ENCODE assay signal across 8 cellular contexts in genomic region chr18:43596106-43596712, GRCh38.
DNase-seq lines count a peak whose midpoint lies in the region; ATAC-seq and TF ChIP-seq lines count a peak whose summit lies in the region.

No MANE protein-coding gene starts in this region.

- ATAC-seq in GM18867 (IDR thresholded peaks at IDR 0.05; ENCODE audit: unreplicated experiment), result peak; percentile 90
- peak; percentile 63 for ATAC-seq in HG03108 (IDR thresholded peaks at IDR 0.05; ENCODE audit: unreplicated experiment)

- intact Hi-C loops in head of caudate nucleus (cut with DNase I), result no loop called here

- no peaks in the 10 kb centered on the region for H3K27me3 ChIP-seq in AG04450 (ENCODE audit: control insufficient read depth, insufficient read depth, low read length)

- no peak overlapping the region for H3K27ac ChIP-seq in AG04450 (ENCODE audit: low read depth, low read length)

- H3K4me3 ChIP-seq in AG04450 (ENCODE audit: low read depth, low read length), result no peak overlapping the region

- peak overlapping the region in 1 of 3 experiments; percentile 35 for H3K27ac Mint-ChIP-seq in nephron

- H3K9me3 ChIP-seq in AG04450 (ENCODE audit: control insufficient read depth, insufficient read depth, low read length), result no peaks in the 10 kb centered on the region

- no peaks in the 10 kb centered on the region for H3K9me3 Mint-ChIP-seq in nephron

- POLR2A ChIA-PET in AG04450 (lab: Yijun Ruan, JAX), result no interaction called here

- CTCF ChIA-PET in AG04450 (lab: Charles Lee), result interaction anchor here (0.6 to 3.5 kb wide), 6 partner anchors 9 to 1482 kb away, joined by 3 to 29 read pairs (median 5); no protein-coding TSS in a partner anchor

- TF ChIP-seq CTCF in AG04450 (IDR thresholded peaks at IDR 0.05; ENCODE audit: low read depth, low read length) (peak; percentile 63), nephron (IDR thresholded peaks at IDR 0.05; ENCODE audit: unreplicated experiment in 3 of 3) (peak; percentile 57 to 73 (median 65))

- H3K4me3 Mint-ChIP-seq in nephron, result no peak overlapping the region

- H3K27me3 Mint-ChIP-seq in nephron (ENCODE audit: low read depth), result no peaks in the 10 kb centered on the region

- DNase-seq in AG04450 (ENCODE audit: low read depth, low spot score), result no peak
- peak; percentile 7 for DNase-seq in NCI-H2196 treated with DMSO at 0.1 percent for 48 hours (lab: John Stamatoyannopoulos, UW; ENCODE audit: unreplicated experiment)
- DNase-seq in cerebellum (ENCODE audit: low spot score), result peak; percentile 63
- no peak for DNase-seq in head of caudate nucleus
- DNase-seq in activated CD8-positive, alpha-beta memory T cell treated with anti-CD3 and anti-CD28 coated beads for 24 hours, result no peak

- no peaks in the 10 kb centered on the region for H3K36me3 Mint-ChIP-seq in nephron (ENCODE audit: low read depth)

- H3K4me1 Mint-ChIP-seq in nephron, result no peaks in the 10 kb centered on the region

Comparison
In these comparisons a context has a peak if more than half of its experiments do, and no peak if none do; other contexts are left out.
1. DNase-seq: peak in NCI-H2196 treated with DMSO at 0.1 percent for 48 hours (single experiment) and cerebellum (single experiment); none in AG04450 (single experiment), head of caudate nucleus (0 of 42) and activated CD8-positive, alpha-beta memory T cell treated with anti-CD3 and anti-CD28 coated beads for 24 hours (single experiment).